ENCODE assay signal across 10 cellular contexts in genomic region chr5:83567741-83568530, GRCh38.
DNase-seq lines count a peak whose midpoint lies in the region; ATAC-seq and TF ChIP-seq lines count a peak whose summit lies in the region.
"Had no signal": no experiment of that assay in that cellular context is flagged by ENCODE, and none has a peak within 500 bp of the region (broad histone marks: within the 10 kb centered on the region; RNA-seq: fewer than 3 reads in every experiment).

No MANE protein-coding gene starts in this region.

- peak; percentile 57 for DNase-seq in HFF-Myc (ENCODE audit: extremely low read depth, low read depth)
- DNase-seq in amniotic epithelial cell (ENCODE audit: low read depth): peak; percentile 84
- peak; percentile 70 to 84 for DNase-seq in foreskin keratinocyte
- no peak for DNase-seq in NK-92 treated with Interleukin-12 subunit alpha and Interleukin-12 subunit beta, amount 100 ng/mL, for 24 hours (lab: John Stamatoyannopoulos, UW)
- DNase-seq in DMS153 treated with DMSO at 0.1 percent for 48 hours (lab: John Stamatoyannopoulos, UW; ENCODE audit: unreplicated experiment): no peak
- DNase-seq in stimulated activated CD4-positive, alpha-beta T cell treated with anti-CD3 and anti-CD28 coated beads, Interleukin-15, amount 100 ng/mL, for 24 hours: no peak
- no peak for DNase-seq in pons (ENCODE audit: low spot score)
- DNase-seq: C1 segment of cervical spinal cord had no signal

- 0 out of 2 replicates have a peak, but pooled peaks cover 9% of the 10 kb centered on the region for H3K36me3 ChIP-seq in ACC112 (ENCODE audit: insufficient read depth, low read length)
- H3K36me3 ChIP-seq: gastroesophageal sphincter had no signal

- ATAC-seq in foreskin keratinocyte: peak; percentile 88
- ATAC-seq: gastroesophageal sphincter had no signal

- H3K27ac ChIP-seq in ACC112 (ENCODE audit: low read depth, low read length): peak overlapping the region; percentile 92
- H3K27ac ChIP-seq in foreskin keratinocyte: no peak overlapping the region
- H3K27ac ChIP-seq: gastroesophageal sphincter had no signal

- TF ChIP-seq CTCF in HFF-Myc (IDR thresholded peaks at IDR 0.05; ENCODE audit: low read depth, low read length, missing control alignments): no peak
- TF ChIP-seq CTCF in foreskin keratinocyte (conservative IDR thresholded peaks at IDR 0.05): no peak

- no peaks in the 10 kb centered on the region for H3K79me2 ChIP-seq in ACC112 (ENCODE audit: control insufficient read depth, insufficient read depth, low read length, unreplicated experiment)

- H3K27me3 ChIP-seq in ACC112 (ENCODE audit: insufficient read depth, low read length) (no peaks in the 10 kb centered on the region), foreskin keratinocyte (peaks cover 8% of the 10 kb centered on the region)
- H3K27me3 ChIP-seq: gastroesophageal sphincter had no signal

- peaks cover 59% of the 10 kb centered on the region for H3K4me1 ChIP-seq in ACC112 (ENCODE audit: control insufficient read depth, insufficient read depth, low read length, unreplicated experiment)
- H3K4me1 ChIP-seq in foreskin keratinocyte: peaks cover 3% of the 10 kb centered on the region

- H3K4me3 ChIP-seq in ACC112 (ENCODE audit: low read depth, low read length) (peak overlapping the region; percentile 54), HFF-Myc (replicated peaks; ENCODE audit: low read depth, low read length) (no peak overlapping the region)
- H3K4me3 ChIP-seq: gastroesophageal sphincter had no signal

- H2AFZ ChIP-seq in ACC112 (ENCODE audit: low read length, unreplicated experiment): no peak overlapping the region

Comparison
In these comparisons a context has a peak if more than half of its experiments do, and no peak if none do; other contexts are left out.
1. DNase-seq: peak in HFF-Myc (single experiment), amniotic epithelial cell (single experiment) and foreskin keratinocyte (2 of 2); none in NK-92 treated with Interleukin-12 subunit alpha and Interleukin-12 subunit beta, amount 100 ng/mL, for 24 hours (single experiment), DMS153 treated with DMSO at 0.1 percent for 48 hours (single experiment), stimulated activated CD4-positive, alpha-beta T cell treated with anti-CD3 and anti-CD28 coated beads, Interleukin-15, amount 100 ng/mL, for 24 hours (single experiment) and pons (single experiment).